6 cellular contexts compared by ENCODE assay signal in genomic region chr2:74548285-74548918, GRCh38. TPM values are rescaled to one million over a fixed set of nuclear protein-coding genes. Genes with fewer than 3 reads are reported as not detected.
DNase-seq lines count a peak whose midpoint lies in the region; ATAC-seq, FAIRE-seq and TF ChIP-seq lines count a peak whose summit lies in the region.

No MANE protein-coding gene starts in this region.

- no peak for TF ChIP-seq CTCF in bronchial epithelial cell (IDR thresholded peaks at IDR 0.05; ENCODE audit: insufficient read depth, low read length, severe bottlenecking)
- no peak for TF ChIP-seq CTCF in osteocyte (IDR thresholded peaks at IDR 0.05)

- peak overlapping the region; percentile 52 for H3K4me3 ChIP-seq in bronchial epithelial cell (ENCODE audit: low read depth, low read length)

- ATAC-seq in HG02678 (IDR thresholded peaks at IDR 0.05; ENCODE audit: unreplicated experiment): no peak
- ATAC-seq in GM18517 (IDR thresholded peaks at IDR 0.05; ENCODE audit: unreplicated experiment): no peak

- FAIRE-seq in bronchial epithelial cell (lab: Jason Lieb, UNC) (no peak), GM12892 (lab: Jason Lieb, UNC) (no peak)

- peak overlapping the region; percentile 72 for H3K4me3 Mint-ChIP-seq in osteocyte (ENCODE audit: unreplicated experiment)

- no peak for TF ChIP-seq POLR2A in GM12892 (IDR thresholded peaks at IDR 0.05; ENCODE audit: low read depth, low read length)

- no peaks in the 10 kb centered on the region for H3K27me3 ChIP-seq in bronchial epithelial cell (ENCODE audit: control insufficient read depth, insufficient read depth, low read length)

- peaks cover 45% of the 10 kb centered on the region for H3K4me1 Mint-ChIP-seq in osteocyte (ENCODE audit: unreplicated experiment)

- peaks cover 10% of the 10 kb centered on the region for H3K36me3 Mint-ChIP-seq in osteocyte (ENCODE audit: unreplicated experiment)

- H3K36me3 ChIP-seq in bronchial epithelial cell (ENCODE audit: control insufficient read depth, insufficient read depth, low read length): no peaks in the 10 kb centered on the region

- no peaks in the 10 kb centered on the region for H3K27me3 Mint-ChIP-seq in osteocyte (ENCODE audit: unreplicated experiment)

- H3K27ac Mint-ChIP-seq in osteocyte (ENCODE audit: unreplicated experiment): peak overlapping the region; percentile 72

- no peaks in the 10 kb centered on the region for H3K9me3 Mint-ChIP-seq in osteocyte (ENCODE audit: unreplicated experiment)

- peak; percentile 54 for DNase-seq in NCI-H1105 (lab: John Stamatoyannopoulos, UW)
- DNase-seq in bronchial epithelial cell (ENCODE audit: low read depth): no peak
- DNase-seq in osteocyte (ENCODE audit: extremely low spot score, unreplicated experiment): no peak
- no peak for DNase-seq in GM12892 (ENCODE audit: insufficient read length)

RNA-seq across cellular contexts. Expression of gene LOXL3, which starts 5.3 kb away (rescaled TPM):
- 0.13 and 0.53 TPM in 2 replicates for total RNA-seq in bronchial epithelial cell
- 58.1 and 62.1 TPM in 2 replicates for total RNA-seq in osteocyte
- 21.0 TPM for polyA plus RNA-seq in GM12892 (2012; ENCODE audit: missing spikeins)

RNA-seq across cellular contexts. Expression of gene DOK1, which starts 6.1 kb away (rescaled TPM):
- total RNA-seq in bronchial epithelial cell: 0.51 and 1.1 TPM in 2 replicates
- 15.8 and 17.7 TPM in 2 replicates for total RNA-seq in osteocyte
- polyA plus RNA-seq in GM12892 (2012; ENCODE audit: missing spikeins): 30.5 TPM

RNA-seq across cellular contexts. Expression of gene HTRA2, which starts 18.7 kb away (rescaled TPM):
- total RNA-seq in bronchial epithelial cell (29.1 and 67.7 TPM in 2 replicates), osteocyte (32.0 and 32.3 TPM in 2 replicates)
- polyA plus RNA-seq in GM12892 (2012; ENCODE audit: missing spikeins): 56.6 TPM

RNA-seq across cellular contexts. Expression of gene AUP1, which starts 18.9 kb away (rescaled TPM):
- 176 and 198 TPM in 2 replicates for total RNA-seq in bronchial epithelial cell
- total RNA-seq in osteocyte: 96.3 and 97.1 TPM in 2 replicates
- 82.7 TPM for polyA plus RNA-seq in GM12892 (2012; ENCODE audit: missing spikeins)

RNA-seq across cellular contexts. Expression of gene DQX1, which starts 22.4 kb away (rescaled TPM):
- total RNA-seq in bronchial epithelial cell (1.6 and 5.6 TPM in 2 replicates), osteocyte (0.26 and 0.32 TPM in 2 replicates)
- polyA plus RNA-seq in GM12892 (2012; ENCODE audit: missing spikeins): 0.93 TPM

Comparison
In these comparisons a context has a peak if more than half of its experiments do, and no peak if none do; other contexts are left out.
1. RNA of gene LOXL3, which starts 5.3 kb away (total RNA-seq): 58.1 to 62.1 TPM in osteocyte; 0.13 to 0.53 TPM in bronchial epithelial cell; every median in the first group is over 10 times any median in the second.